ENCODE assay signal across 22 cellular contexts in genomic region chr12:132418393-132418925, GRCh38.
DNase-seq lines count a peak whose midpoint lies in the region; ATAC-seq, FAIRE-seq and TF ChIP-seq lines count a peak whose summit lies in the region.
"Had no signal": no experiment of that assay in that cellular context is flagged by ENCODE, and none has a peak within 500 bp of the region (broad histone marks: within the 10 kb centered on the region; RNA-seq: fewer than 3 reads in every experiment).

No MANE protein-coding gene starts in this region.

- H3K36me3 ChIP-seq in HepG2 (replicated peaks in 1 of 2; ENCODE audit: control insufficient read depth in 1 of 2, insufficient read depth in 2 of 2, low read length in 2 of 2) (no peaks in the 10 kb centered on the region), right lobe of liver (no peaks in the 10 kb centered on the region), K562 (ENCODE audit: control insufficient read depth, insufficient read depth, low read length) (no peaks in the 10 kb centered on the region)

- H3K4me3 Mint-ChIP-seq in activated CD4-positive, alpha-beta T cell treated with anti-CD3 and anti-CD28 coated beads, Interleukin-2, amount 10 ng/mL, durations not matched to agents 7 days and 5 days = no peak overlapping the region
- H3K4me3 Mint-ChIP-seq: B cell; CD4-positive, alpha-beta memory T cell; GM23338; H9; HFFc6 had no signal

- no peak for TF ChIP-seq POLR2A in HepG2 (IDR thresholded peaks at IDR 0.05; ENCODE audit: insufficient read depth in 1 of 2, low read depth in 2 of 2, low read length in 2 of 2)
- no peak for TF ChIP-seq POLR2A in right lobe of liver (IDR thresholded peaks at IDR 0.05)
- no peak for TF ChIP-seq POLR2A in K562 (conservative IDR thresholded peaks at IDR 0.05)

- H3K9me3 ChIP-seq in HepG2 (ENCODE audit: low read length) (no peaks in the 10 kb centered on the region), right lobe of liver (no peaks in the 10 kb centered on the region), K562 (replicated peaks; ENCODE audit: control insufficient read depth, insufficient read depth, low read depth, low read length) (no peaks in the 10 kb centered on the region)

- intact Hi-C loops in HepG2 (cut with micrococcal nuclease; ENCODE audit: unreplicated experiment) (loop anchor here (5.0 kb wide), 1 partner anchor 104 kb away; no protein-coding TSS in a partner anchor), right lobe of liver (cut with DNase I) (loop anchor here (5.0 to 10.0 kb wide), 3 partner anchors 104 to 226 kb away; no protein-coding TSS in a partner anchor), K562 (cut with micrococcal nuclease) (loop anchor here (10.0 kb wide), 1 partner anchor 264 kb away; no protein-coding TSS in a partner anchor)

- no peaks in the 10 kb centered on the region for H3K79me2 ChIP-seq in HepG2 (ENCODE audit: insufficient read depth, low read length)
- no peaks in the 10 kb centered on the region for H3K79me2 ChIP-seq in K562 (ENCODE audit: control insufficient read depth, insufficient read depth, low read length)

- H3K27me3 Mint-ChIP-seq in activated CD4-positive, alpha-beta T cell treated with anti-CD3 and anti-CD28 coated beads, Interleukin-2, amount 10 ng/mL, durations not matched to agents 7 days and 5 days = peaks cover 15% of the 10 kb centered on the region
- H3K27me3 Mint-ChIP-seq: B cell had no signal

- H3K4me3 ChIP-seq in HepG2 (replicated peaks in 1 of 3; ENCODE audit: insufficient read depth in 1 of 3, low read depth in 2 of 3, low read length in 3 of 3) (no peak overlapping the region), right lobe of liver (no peak overlapping the region), K562 (no peak overlapping the region)
- H3K4me3 ChIP-seq: GM23338 had no signal

- no peaks in the 10 kb centered on the region for H3K36me3 Mint-ChIP-seq in activated CD4-positive, alpha-beta T cell treated with anti-CD3 and anti-CD28 coated beads, Interleukin-2, amount 10 ng/mL, durations not matched to agents 7 days and 5 days (ENCODE audit: low read depth)
- H3K36me3 Mint-ChIP-seq: CD4-positive, alpha-beta memory T cell had no signal

- in situ Hi-C loops in HepG2 (cut with HindIII; ENCODE audit: extremely low pct_ligation_motif_present, low pct_unique_long_range_greater_than_20kb) (loop anchor here (5.0 kb wide), 3 partner anchors 104 to 189 kb away; no protein-coding TSS in a partner anchor), K562 (cut with MboI) (loop anchor here (5.0 to 10.0 kb wide), 2 partner anchors 136 to 184 kb away; no protein-coding TSS in a partner anchor)

- CTCF ChIA-PET in activated CD4-positive, alpha-beta T cell treated with anti-CD3 and anti-CD28 coated beads, Interleukin-2, amount 10 ng/mL, durations not matched to agents 7 days and 5 days (lab: Charles Lee) = interaction anchor here (1.0 kb wide), 1 partner anchor 12 kb away, joined by 3 read pairs; no protein-coding TSS in a partner anchor
- CTCF ChIA-PET in HepG2 (lab: Yijun Ruan, JAX; ENCODE audit: low intra/inter-chr PET ratio, low total read pairs) = no interaction called here
- CTCF ChIA-PET in K562 (lab: Yijun Ruan, JAX; ENCODE audit: low intra/inter-chr PET ratio) = no interaction called here

- H3K9me3 Mint-ChIP-seq in activated CD4-positive, alpha-beta T cell treated with anti-CD3 and anti-CD28 coated beads, Interleukin-2, amount 10 ng/mL, durations not matched to agents 7 days and 5 days = no peaks in the 10 kb centered on the region
- H3K9me3 Mint-ChIP-seq: HFFc6 had no signal

- BruUV-seq in HepG2 (replicated peaks; lab: Mats Ljungman, UMichigan) (no TSS peak), K562 (replicated peaks; lab: Mats Ljungman, UMichigan) (no TSS peak)

- peak overlapping the region; percentile 64 for H3K27ac Mint-ChIP-seq in activated CD4-positive, alpha-beta T cell treated with anti-CD3 and anti-CD28 coated beads, Interleukin-2, amount 10 ng/mL, durations not matched to agents 7 days and 5 days
- H3K27ac Mint-ChIP-seq: B cell, GM23338, H9, HFFc6 had no signal

- no peak overlapping the region for H2AFZ ChIP-seq in HepG2 (ENCODE audit: low read length)
- H2AFZ ChIP-seq in K562 (ENCODE audit: low read depth, low read length) = no peak overlapping the region
- H2AFZ ChIP-seq: GM23338 had no signal

- ATAC-seq in HepG2 (no peak), right lobe of liver (no peak), K562 (no peak)
- ATAC-seq: GM23338, HCT116 had no signal

- H3K27ac ChIP-seq in HepG2 (ENCODE audit: extremely low read length, insufficient read depth, low read length) (no peak overlapping the region), right lobe of liver (no peak overlapping the region), K562 (ENCODE audit: extremely low read depth, low read depth, low read length) (no peak overlapping the region)
- H3K27ac ChIP-seq: 22Rv1 had no signal

- no peak overlapping the region for H3K4me2 ChIP-seq in HepG2 (ENCODE audit: low read depth, low read length)
- H3K4me2 ChIP-seq in K562 (ENCODE audit: insufficient read depth, low read length) = no peak overlapping the region
- H3K4me2 ChIP-seq: GM23338 had no signal

- no peaks in the 10 kb centered on the region for H3K9me1 ChIP-seq in K562 (ENCODE audit: control insufficient read depth, insufficient read depth, low read length)

- 63% methylated on average over 3 of the region's 3 CpGs for WGBS in HepG2 (ENCODE audit: low lambda C conversion rate)
- 77% methylated on average over 3 of the region's 3 CpGs for WGBS in right lobe of liver (ENCODE audit: insufficient coverage, low coverage, low lambda C conversion rate, missing lambda C conversion rate)
- WGBS in K562 (ENCODE audit: insufficient coverage, low coverage, missing lambda C conversion rate) = 15% methylated on average over 3 of the region's 3 CpGs

- H3K27me3 ChIP-seq in HepG2 (ENCODE audit: control insufficient read depth in 1 of 2, insufficient read depth in 2 of 2, low read length in 2 of 2) = peaks cover 9 to 65% of the 10 kb centered on the region in 2 experiments
- H3K27me3 ChIP-seq in right lobe of liver = no peaks in the 10 kb centered on the region
- H3K27me3 ChIP-seq in K562 (ENCODE audit: control insufficient read depth in 2 of 2, insufficient read depth in 2 of 2, low read length in 2 of 2) = peaks cover 8 to 50% of the 10 kb centered on the region in 2 experiments; a peak in 3 of 5 replicates

- H3K4me1 ChIP-seq in HepG2 (ENCODE audit: insufficient read depth, low read length) = peaks cover 28% of the 10 kb centered on the region
- H3K4me1 ChIP-seq in right lobe of liver = peaks cover 0 to 5% (median 0%) of the 10 kb centered on the region in 4 donors
- peaks cover 2 to 47% of the 10 kb centered on the region in 2 experiments; a peak in 3 of 5 replicates for H3K4me1 ChIP-seq in K562 (replicated peaks in 1 of 2; ENCODE audit: control insufficient read depth in 2 of 2, insufficient read depth in 2 of 2, low read length in 2 of 2)

- TF ChIP-seq CTCF in HepG2 (CRISPR knock-in tag; IDR thresholded peaks at IDR 0.05) (no peak), right lobe of liver (IDR thresholded peaks at IDR 0.05) (no peak), K562 (IDR thresholded peaks at IDR 0.05 in 2 of 3, conservative IDR thresholded peaks at IDR 0.05 in 1 of 3; ENCODE audit: insufficient read depth in 2 of 3, low read depth in 1 of 3, low read length in 3 of 3) (no peak)

- H3K9ac ChIP-seq in HepG2 (ENCODE audit: insufficient read depth, low read depth, low read length) (no peak overlapping the region), K562 (ENCODE audit: insufficient read depth in 1 of 2, low read depth in 2 of 2, low read length in 2 of 2) (no peak overlapping the region)

- POLR2A ChIA-PET in activated CD4-positive, alpha-beta T cell treated with anti-CD3 and anti-CD28 coated beads, Interleukin-2, amount 10 ng/mL, durations not matched to agents 7 days and 5 days (lab: Charles Lee) = no interaction called here
- POLR2A ChIA-PET in HepG2 (lab: Yijun Ruan, JAX) (no interaction called here), K562 (lab: Yijun Ruan, JAX) (no interaction called here)

- TF ChIP-seq EP300 in HepG2 (IDR thresholded peaks at IDR 0.05; ENCODE audit: low read depth in 2 of 2, low read length in 2 of 2) = no peak
- no peak for TF ChIP-seq EP300 in HepG2 (CRISPR knock-in tag; IDR thresholded peaks at IDR 0.05; ENCODE audit: borderline replicate concordance)
- no peak for TF ChIP-seq EP300 in K562 (IDR thresholded peaks at IDR 0.05; ENCODE audit: low read length)

- FAIRE-seq in HepG2 (lab: Jason Lieb, UNC) (no peak), K562 (lab: Jason Lieb, UNC) (no peak)
- FAIRE-seq: A204.1, GM12891, GM18507 had no signal

- no peak for DNase-seq in activated CD4-positive, alpha-beta T cell treated with anti-CD3 and anti-CD28 coated beads, Interleukin-2, amount 10 ng/mL, durations not matched to agents 7 days and 5 days
- no peak for DNase-seq in activated CD4-positive, alpha-beta T cell treated with anti-CD3 and anti-CD28 coated beads, Interleukin-2, amount 50 U/mL, for 4 hours
- DNase-seq in HepG2 (ENCODE audit: low spot score) (no peak), right lobe of liver (no peak), K562 (ENCODE audit: extremely low read depth in 1 of 4, low spot score in 3 of 4) (no peak), NCI-H82 (lab: John Stamatoyannopoulos, UW) (no peak), Kasumi-1 (lab: John Stamatoyannopoulos, UW) (no peak)
- DNase-seq: C1 segment of cervical spinal cord; Calu3; CD4-positive, alpha-beta memory T cell; COR-L47; DMS79 treated with DMSO at 0.1 percent for 48 hours; GF-D8; H9; HFFc6 had no signal

- no peaks in the 10 kb centered on the region for H4K20me1 ChIP-seq in HepG2 (ENCODE audit: insufficient read depth, low read length)
- peaks cover 3% of the 10 kb centered on the region; the same call in 1 of the 2 replicates for H4K20me1 ChIP-seq in K562 (replicated peaks; ENCODE audit: control insufficient read depth, insufficient read depth, low read length)

- peaks cover 11% of the 10 kb centered on the region for H3K4me1 Mint-ChIP-seq in activated CD4-positive, alpha-beta T cell treated with anti-CD3 and anti-CD28 coated beads, Interleukin-2, amount 10 ng/mL, durations not matched to agents 7 days and 5 days

- TF ChIP-seq RAD21 in HepG2 (CRISPR knock-in tag; IDR thresholded peaks at IDR 0.05) (no peak), K562 (CRISPR knock-in tag; conservative IDR thresholded peaks at IDR 0.05 in 1 of 2, IDR thresholded peaks at IDR 0.05 in 1 of 2) (no peak)

TF ChIP-seq in HepG2, 621 proteins besides CTCF, POLR2A, EP300 and RAD21:
- TF ChIP-seq ZNF121 (CRISPR knock-in tag; IDR thresholded peaks at IDR 0.05) = peak; percentile 17; the same call in 1 of the 2 replicates
- no peak for TF ChIP-seq ZZZ3 (CRISPR knock-in tag; IDR thresholded peaks at IDR 0.05; ENCODE audit: borderline replicate concordance)
TF ChIP-seq in HepG2: peak in this region for 1.

TF ChIP-seq in K562, 482 proteins besides CTCF, POLR2A, EP300 and RAD21 (continues in another document):
- TF ChIP-seq MTA1 (IDR thresholded peaks at IDR 0.05; ENCODE audit: borderline replicate concordance) (peak; percentile 61; the same call in 1 of the 2 replicates), ILF3 (IDR thresholded peaks at IDR 0.05; ENCODE audit: borderline replicate concordance) (no peak), HDAC1 (IDR thresholded peaks at IDR 0.05) (0 out of 4 replicates have a peak, but pooled peaks of 1 of the 2 experiments have one; percentile 20), FOSL1 (tag; conservative IDR thresholded peaks at IDR 0.05) (no peak), HDAC3 (IDR thresholded peaks at IDR 0.05; ENCODE audit: borderline replicate concordance, partially characterized antibody) (no peak), ZNF217 (CRISPR knock-in tag; IDR thresholded peaks at IDR 0.05) (no peak)
